ENCODE assay signal across 25 cellular contexts in the genomic region with DNA sequence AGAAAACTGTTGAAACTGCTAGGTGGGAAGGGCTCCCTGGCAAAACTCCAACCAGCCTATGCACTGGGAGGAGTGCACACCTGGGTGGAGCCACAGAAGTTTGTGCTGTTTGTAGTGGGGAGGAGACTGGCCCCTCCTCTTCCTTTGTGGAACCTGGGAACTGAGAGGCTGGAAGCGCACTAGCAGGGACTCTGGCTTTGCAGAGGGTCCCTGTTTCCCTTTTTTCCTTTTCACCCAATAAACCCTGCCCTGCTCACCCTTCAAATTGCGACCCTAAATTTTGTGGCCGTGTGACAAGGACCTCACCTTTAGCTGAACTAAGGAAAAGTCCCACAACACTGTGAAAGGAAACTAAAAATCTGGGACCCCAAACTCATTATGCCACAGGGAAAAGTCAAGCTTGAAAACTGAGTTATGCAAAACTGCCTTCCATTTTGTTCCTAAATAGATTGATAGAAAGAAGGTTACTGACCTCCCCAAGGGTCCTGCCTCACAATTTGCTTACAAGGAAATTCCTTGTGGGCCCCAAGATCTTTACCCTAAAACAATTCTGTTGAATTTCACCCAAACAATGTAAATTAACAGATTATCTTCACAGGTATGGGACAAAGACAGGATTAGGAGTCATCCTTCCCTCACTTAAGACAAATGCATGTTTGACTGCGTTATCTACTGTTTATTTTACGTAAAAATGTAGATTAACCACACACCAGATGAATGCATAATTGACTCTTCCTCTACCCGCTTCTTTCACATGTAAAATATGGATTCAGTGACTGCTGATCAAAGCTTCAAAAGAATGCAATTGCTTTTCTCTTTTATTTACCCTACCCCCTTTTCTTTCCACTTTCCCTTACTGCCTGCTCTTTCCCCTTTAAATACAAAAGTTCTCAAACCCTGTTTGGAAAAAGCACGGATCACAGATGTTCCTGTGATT.
DNase-seq lines count a peak whose midpoint lies in the region; ATAC-seq, FAIRE-seq and TF ChIP-seq lines count a peak whose summit lies in the region.
"Had no signal": no experiment of that assay in that cellular context is flagged by ENCODE, and none has a peak within 500 bp of the region (broad histone marks: within the 10 kb centered on the region; RNA-seq: fewer than 3 reads in every experiment).

No MANE protein-coding gene starts in this region.

- H3K27me3 Mint-ChIP-seq in MCF 10A (ENCODE audit: insufficient read depth, unreplicated experiment) = no peaks in the 10 kb centered on the region

- H3K4me1 Mint-ChIP-seq in MCF 10A (ENCODE audit: insufficient read depth, unreplicated experiment) = no peaks in the 10 kb centered on the region
- H3K4me1 Mint-ChIP-seq: activated CD4-positive, alpha-beta memory T cell treated with anti-CD3 and anti-CD28 coated beads, Interleukin-2, amount 10 ng/mL, durations not matched to agents 7 days and 5 days; memory B cell had no signal

- H3K4me2 ChIP-seq in K562 (ENCODE audit: insufficient read depth, low read length) = no peak overlapping the region
- H3K4me2 ChIP-seq: A549; BLaER1 treated with 17β-estradiol and CSF1 and Interleukin-3, amounts not matched to agents 10 nM and 100 nM had no signal

- CTCF ChIA-PET in MCF 10A (lab: Yijun Ruan, JAX) (interaction anchor here (0.7 kb wide), 1 partner anchor 27 kb away, joined by 3 read pairs; no protein-coding TSS in a partner anchor), K562 (lab: Yijun Ruan, JAX; ENCODE audit: low intra/inter-chr PET ratio) (no interaction called here)

- H3K4me3 Mint-ChIP-seq in MCF 10A (ENCODE audit: unreplicated experiment) = no peak overlapping the region
- H3K4me3 Mint-ChIP-seq: activated CD4-positive, alpha-beta memory T cell treated with anti-CD3 and anti-CD28 coated beads, Interleukin-2, amount 10 ng/mL, durations not matched to agents 7 days and 5 days; activated T-cell treated with anti-CD3 and anti-CD28 coated beads, Interleukin-2, amount 50 U/mL, for 4 hours; memory B cell; natural killer cell treated with Interleukin-12 subunit alpha and Interleukin-12 subunit beta and Interleukin-15 and Interleukin-18, amount 100 ng/mL, for 72 hours had no signal

- H3K36me3 ChIP-seq in breast epithelium = no peaks in the 10 kb centered on the region
- no peaks in the 10 kb centered on the region for H3K36me3 ChIP-seq in K562 (ENCODE audit: control insufficient read depth, insufficient read depth, low read length)
- H3K36me3 ChIP-seq: BLaER1 treated with 17β-estradiol and CSF1 and Interleukin-3, amounts not matched to agents 10 nM and 100 nM; upper lobe of left lung had no signal

- H3K27ac ChIP-seq in breast epithelium (no peak overlapping the region), K562 (ENCODE audit: extremely low read depth, low read depth, low read length) (no peak overlapping the region)
- H3K27ac ChIP-seq: A549; BLaER1 treated with 17β-estradiol and CSF1 and Interleukin-3, amounts not matched to agents 10 nM and 100 nM; body of pancreas; epithelial cell of prostate; upper lobe of left lung had no signal

- POLR2A ChIA-PET in MCF 10A (lab: Yijun Ruan, JAX) = no interaction called here
- POLR2A ChIA-PET in K562 (lab: Yijun Ruan, JAX) = interaction anchor here (1.2 kb wide), 1 partner anchor 17 kb away, joined by 3 read pairs; no protein-coding TSS in a partner anchor

- WGBS in K562 (ENCODE audit: insufficient coverage, low coverage, missing lambda C conversion rate) = 1% methylated on average over 7 of the region's 7 CpGs

- TF ChIP-seq CTCF in MCF 10A (IDR thresholded peaks at IDR 0.05; ENCODE audit: unreplicated experiment) (no peak), breast epithelium (IDR thresholded peaks at IDR 0.05) (no peak), K562 (IDR thresholded peaks at IDR 0.05 in 2 of 3, conservative IDR thresholded peaks at IDR 0.05 in 1 of 3; ENCODE audit: insufficient read depth in 2 of 3, low read depth in 1 of 3, low read length in 3 of 3) (no peak)

- no peaks in the 10 kb centered on the region for H4K20me1 ChIP-seq in K562 (replicated peaks; ENCODE audit: control insufficient read depth, insufficient read depth, low read length)
- H4K20me1 ChIP-seq: BLaER1 treated with 17β-estradiol and CSF1 and Interleukin-3, amounts not matched to agents 10 nM and 100 nM had no signal

- H3K9ac ChIP-seq in K562 (ENCODE audit: insufficient read depth in 1 of 2, low read depth in 2 of 2, low read length in 2 of 2) = no peak overlapping the region
- H3K9ac ChIP-seq: BLaER1 treated with 17β-estradiol and CSF1 and Interleukin-3, amounts not matched to agents 10 nM and 100 nM had no signal

- H3K4me3 ChIP-seq in breast epithelium (no peak overlapping the region), K562 (no peak overlapping the region)
- H3K4me3 ChIP-seq: A549; BLaER1 treated with 17β-estradiol and CSF1 and Interleukin-3, amounts not matched to agents 10 nM and 100 nM; body of pancreas; upper lobe of left lung had no signal

- DNase-seq in MCF 10A (ENCODE audit: unreplicated experiment) (peak; percentile 39), breast epithelium (ENCODE audit: low spot score in 2 of 2) (no peak), K562 (ENCODE audit: extremely low read depth in 1 of 4, low spot score in 3 of 4) (peak in 1 of 4 experiments; percentile 11), islet precursor cell (peak; percentile 75), DMS79 (lab: John Stamatoyannopoulos, UW) (no peak), NCI-H446 (lab: John Stamatoyannopoulos, UW) (no peak), NCI-H2227 treated with DMSO at 0.1 percent for 48 hours (lab: John Stamatoyannopoulos, UW) (no peak)
- DNase-seq: activated CD4-positive, alpha-beta memory T cell treated with anti-CD3 and anti-CD28 coated beads, Interleukin-2, amount 10 ng/mL, durations not matched to agents 7 days and 5 days; activated T-cell treated with anti-CD3 and anti-CD28 coated beads, Interleukin-2, amount 50 U/mL, for 4 hours; DMS 273 treated with DMSO at 0.1 percent for 48 hours; KG1; kidney; NCI-H1105; NCI-H2171 treated with DMSO at 0.1 percent for 48 hours; stimulated activated naive CD8-positive, alpha-beta T cell treated with anti-CD3 and anti-CD28 coated beads, Interleukin-15, Interleukin-2, amounts not matched to agents 100 U/mL and 50 U/mL, for 24 hours; upper lobe of left lung had no signal

- ATAC-seq in K562 (peak; percentile 34; the same call in 1 of the 3 replicates), HG03354 (IDR thresholded peaks at IDR 0.05; ENCODE audit: poor library complexity, severe bottlenecking, unreplicated experiment) (no peak)
- ATAC-seq: A549; activated naive CD4-positive, alpha-beta T cell treated with anti-CD3 and anti-CD28 coated beads, Interleukin-2, amount 50 U/mL, for 72 hours; activated T-cell treated with anti-CD3 and anti-CD28 coated beads, Interleukin-2, amount 50 U/mL, for 4 hours; body of pancreas; natural killer cell treated with Interleukin-12 subunit alpha and Interleukin-12 subunit beta and Interleukin-15 and Interleukin-18, amount 100 ng/mL, for 72 hours; Right ventricle myocardium inferior; stimulated activated naive CD8-positive, alpha-beta T cell treated with anti-CD3 and anti-CD28 coated beads, Interleukin-15, Interleukin-2, amounts not matched to agents 100 U/mL and 50 U/mL, for 24 hours had no signal

- no peaks in the 10 kb centered on the region for H3K4me1 ChIP-seq in breast epithelium
- no peaks in the 10 kb centered on the region; a peak in 1 of 5 replicates for H3K4me1 ChIP-seq in K562 (replicated peaks in 1 of 2; ENCODE audit: control insufficient read depth in 2 of 2, insufficient read depth in 2 of 2, low read length in 2 of 2)
- H3K4me1 ChIP-seq: A549, body of pancreas, upper lobe of left lung had no signal

- no peaks in the 10 kb centered on the region for H3K79me2 ChIP-seq in K562 (ENCODE audit: control insufficient read depth, insufficient read depth, low read length)

- no peaks in the 10 kb centered on the region for H3K36me3 Mint-ChIP-seq in MCF 10A (ENCODE audit: insufficient read depth, unreplicated experiment)
- H3K36me3 Mint-ChIP-seq: memory B cell; natural killer cell treated with Interleukin-12 subunit alpha and Interleukin-12 subunit beta and Interleukin-15 and Interleukin-18, amount 100 ng/mL, for 72 hours had no signal

- H3K27me3 ChIP-seq in breast epithelium = no peaks in the 10 kb centered on the region
- no peaks in the 10 kb centered on the region for H3K27me3 ChIP-seq in K562 (ENCODE audit: control insufficient read depth in 2 of 2, insufficient read depth in 2 of 2, low read length in 2 of 2)
- H3K27me3 ChIP-seq: BLaER1 treated with 17β-estradiol and CSF1 and Interleukin-3, amounts not matched to agents 10 nM and 100 nM; body of pancreas; upper lobe of left lung had no signal

- no peak for TF ChIP-seq EP300 in K562 (IDR thresholded peaks at IDR 0.05; ENCODE audit: low read length)

- H3K9me3 ChIP-seq in breast epithelium = no peaks in the 10 kb centered on the region
- H3K9me3 ChIP-seq in K562 (replicated peaks; ENCODE audit: control insufficient read depth, insufficient read depth, low read depth, low read length) = no peaks in the 10 kb centered on the region
- H3K9me3 ChIP-seq: A549; BLaER1 treated with 17β-estradiol and CSF1 and Interleukin-3, amounts not matched to agents 10 nM and 100 nM; body of pancreas; upper lobe of left lung had no signal

- H3K9me3 Mint-ChIP-seq in MCF 10A (ENCODE audit: unreplicated experiment) = no peaks in the 10 kb centered on the region
- H3K9me3 Mint-ChIP-seq: activated CD4-positive, alpha-beta memory T cell treated with anti-CD3 and anti-CD28 coated beads, Interleukin-2, amount 10 ng/mL, durations not matched to agents 7 days and 5 days; activated T-cell treated with anti-CD3 and anti-CD28 coated beads, Interleukin-2, amount 50 U/mL, for 4 hours; memory B cell had no signal

- TF ChIP-seq POLR2A in breast epithelium (IDR thresholded peaks at IDR 0.05) (no peak), K562 (conservative IDR thresholded peaks at IDR 0.05) (no peak)

- no TSS peak for BruUV-seq in MCF 10A (replicated peaks; lab: Mats Ljungman, UMichigan)
- BruUV-seq in K562 (replicated peaks; lab: Mats Ljungman, UMichigan) = no TSS peak

- intact Hi-C loops in MCF 10A (cut with micrococcal nuclease) = no loop called here
- intact Hi-C loops in breast epithelium (cut with DNase I; ENCODE audit: low total_unique reads) = no loop called here
- intact Hi-C loops in K562 (cut with micrococcal nuclease) = no loop called here

- no peak overlapping the region for H3K27ac Mint-ChIP-seq in MCF 10A (ENCODE audit: low read depth, unreplicated experiment)
- H3K27ac Mint-ChIP-seq: activated CD4-positive, alpha-beta memory T cell treated with anti-CD3 and anti-CD28 coated beads, Interleukin-2, amount 10 ng/mL, durations not matched to agents 7 days and 5 days; activated naive CD4-positive, alpha-beta T cell treated with anti-CD3 and anti-CD28 coated beads, Interleukin-2, amount 50 U/mL, for 72 hours; memory B cell; natural killer cell treated with Interleukin-12 subunit alpha and Interleukin-12 subunit beta and Interleukin-15 and Interleukin-18, amount 100 ng/mL, for 72 hours had no signal

- TF ChIP-seq RAD21 in K562 (CRISPR knock-in tag; conservative IDR thresholded peaks at IDR 0.05 in 1 of 2, IDR thresholded peaks at IDR 0.05 in 1 of 2) = no peak

- in situ Hi-C loops in K562 (cut with MboI) = no loop called here

- no peak for FAIRE-seq in K562 (lab: Jason Lieb, UNC)
- FAIRE-seq: A549, kidney had no signal

- H3K9me1 ChIP-seq in K562 (ENCODE audit: control insufficient read depth, insufficient read depth, low read length) = no peaks in the 10 kb centered on the region

- H2AFZ ChIP-seq in K562 (ENCODE audit: low read depth, low read length) = no peak overlapping the region

Comparison
In these comparisons a context has a peak if more than half of its experiments do, and no peak if none do; other contexts are left out.
1. DNase-seq: peak in MCF 10A (single experiment) and islet precursor cell (single experiment); none in breast epithelium (0 of 2), DMS79 (single experiment), NCI-H446 (0 of 2) and NCI-H2227 treated with DMSO at 0.1 percent for 48 hours (single experiment).